ENCODE assay signal across 15 cellular contexts in the genomic region with DNA sequence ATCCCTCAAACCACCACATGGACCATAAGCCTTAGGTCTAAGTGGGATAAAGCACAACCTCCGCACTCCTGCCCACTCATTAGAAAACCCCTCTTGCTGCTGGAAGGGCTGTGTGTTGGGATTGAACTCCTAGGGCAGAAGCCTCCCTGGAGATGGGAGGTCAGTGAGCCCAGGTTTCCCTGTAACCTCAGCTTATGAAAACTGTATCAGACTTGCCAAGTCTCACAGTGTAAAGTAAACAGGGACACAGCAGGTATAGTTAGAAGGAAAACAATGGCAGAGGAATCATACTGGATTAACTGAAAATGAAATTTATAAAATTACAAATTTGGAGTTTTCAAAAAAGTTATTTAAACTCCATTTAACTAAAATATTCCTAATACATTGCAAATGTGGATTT. TPM values are rescaled to one million over a fixed set of nuclear protein-coding genes. Genes with fewer than 3 reads are reported as not detected.
DNase-seq lines count a peak whose midpoint lies in the region; ATAC-seq and TF ChIP-seq lines count a peak whose summit lies in the region.
"Had no signal": no experiment of that assay in that cellular context is flagged by ENCODE, and none has a peak within 500 bp of the region (broad histone marks: within the 10 kb centered on the region; RNA-seq: fewer than 3 reads in every experiment).

No MANE protein-coding gene starts in this region.

- H3K4me1 ChIP-seq in CD4-positive, CD25-positive, alpha-beta regulatory T cell (ENCODE audit: control insufficient read depth, insufficient read depth, low read length, poor library complexity, severe bottlenecking): peaks cover 6% of the 10 kb centered on the region
- H3K4me1 ChIP-seq: HAP-1 had no signal

- ATAC-seq in CD4-positive, CD25-positive, alpha-beta regulatory T cell (ENCODE audit: low read depth in 2 of 2): no peak
- ATAC-seq in CD4-positive, alpha-beta T cell (ENCODE audit: poor library complexity): no peak
- ATAC-seq in left lobe of liver: peak; percentile 60
- no peak for ATAC-seq in stimulated activated naive B cell treated with anti-CD40 and anti-IgM and Interleukin-4, amounts not matched to agents 10 μg/mL and 1 μg/mL and 100 μg/mL, for 72 hours (replicated peaks)

- no peak overlapping the region for H3K27ac ChIP-seq in CD4-positive, CD25-positive, alpha-beta regulatory T cell (ENCODE audit: insufficient read depth, low read length, poor library complexity, severe bottlenecking)
- no peak overlapping the region for H3K27ac ChIP-seq in CD4-positive, alpha-beta T cell (ENCODE audit: low read depth, low read length)

- H3K9me3 Mint-ChIP-seq in CD4-positive, CD25-positive, alpha-beta regulatory T cell: peaks cover 0 to 7% (median 2%) of the 10 kb centered on the region in 7 donors
- H3K9me3 Mint-ChIP-seq in CD4-positive, alpha-beta T cell: peaks cover 8% of the 10 kb centered on the region
- H3K9me3 Mint-ChIP-seq in stimulated activated naive B cell treated with anti-CD40 and anti-IgM and Interleukin-4, amounts not matched to agents 10 μg/mL and 1 μg/mL and 100 μg/mL, for 72 hours: peaks cover 5 to 6% of the 10 kb centered on the region in 2 donors
- H3K9me3 Mint-ChIP-seq: HFFc6 had no signal

- CTCF ChIA-PET in CD4-positive, alpha-beta T cell (lab: Charles Lee): no interaction called here

- POLR2A ChIA-PET in CD4-positive, alpha-beta T cell (lab: Charles Lee): no interaction called here

- peaks cover 12% of the 10 kb centered on the region for H3K36me3 ChIP-seq in CD4-positive, CD25-positive, alpha-beta regulatory T cell (ENCODE audit: control insufficient read depth, insufficient read depth, low read length)
- H3K36me3 ChIP-seq in MG63: no peaks in the 10 kb centered on the region
- H3K36me3 ChIP-seq: HAP-1 had no signal

- no peak overlapping the region for H3K4me3 Mint-ChIP-seq in CD4-positive, CD25-positive, alpha-beta regulatory T cell
- H3K4me3 Mint-ChIP-seq in CD4-positive, alpha-beta T cell: no peak overlapping the region
- no peak overlapping the region for H3K4me3 Mint-ChIP-seq in stimulated activated naive B cell treated with anti-CD40 and anti-IgM and Interleukin-4, amounts not matched to agents 10 μg/mL and 1 μg/mL and 100 μg/mL, for 72 hours
- H3K4me3 Mint-ChIP-seq: HFFc6 had no signal

- no peaks in the 10 kb centered on the region for H3K27me3 ChIP-seq in CD4-positive, CD25-positive, alpha-beta regulatory T cell (ENCODE audit: control insufficient read depth, insufficient read depth, low read length)
- H3K27me3 ChIP-seq in CD4-positive, alpha-beta T cell (ENCODE audit: control insufficient read depth, insufficient read depth, low read length): no peaks in the 10 kb centered on the region
- no peaks in the 10 kb centered on the region for H3K27me3 ChIP-seq in MG63

- H3K9me3 ChIP-seq in CD4-positive, CD25-positive, alpha-beta regulatory T cell (ENCODE audit: control insufficient read depth in 2 of 2, low read length in 2 of 2): peaks cover 0 to 6% of the 10 kb centered on the region in 2 experiments
- H3K9me3 ChIP-seq in CD4-positive, alpha-beta T cell (ENCODE audit: control insufficient read depth, low read length): peaks cover 9% of the 10 kb centered on the region
- H3K9me3 ChIP-seq in MG63: no peaks in the 10 kb centered on the region

- no peak overlapping the region for H3K4me3 ChIP-seq in CD4-positive, CD25-positive, alpha-beta regulatory T cell (ENCODE audit: low read depth, low read length)
- no peak overlapping the region for H3K4me3 ChIP-seq in MG63
- H3K4me3 ChIP-seq: HAP-1 had no signal

- DNase-seq in CD4-positive, CD25-positive, alpha-beta regulatory T cell: no peak
- DNase-seq in CD4-positive, alpha-beta T cell: no peak
- DNase-seq in left lobe of liver (ENCODE audit: low spot score): no peak
- DNase-seq in stimulated activated naive B cell treated with anti-CD40 and anti-IgM and Interleukin-4, amounts not matched to agents 10 μg/mL and 1 μg/mL and 100 μg/mL, for 72 hours: no peak
- no peak for DNase-seq in amygdala (lab: John Stamatoyannopoulos, UW)
- DNase-seq in MG63: no peak
- DNase-seq: C1 segment of cervical spinal cord; CD8-positive, alpha-beta memory T cell; DMS 273 treated with DMSO at 0.1 percent for 48 hours; DMS79; EL; GDM1; GOT3; HFFc6 had no signal

- no peaks in the 10 kb centered on the region for H3K27me3 Mint-ChIP-seq in CD4-positive, CD25-positive, alpha-beta regulatory T cell
- H3K27me3 Mint-ChIP-seq in CD4-positive, alpha-beta T cell: no peaks in the 10 kb centered on the region
- no peaks in the 10 kb centered on the region for H3K27me3 Mint-ChIP-seq in stimulated activated naive B cell treated with anti-CD40 and anti-IgM and Interleukin-4, amounts not matched to agents 10 μg/mL and 1 μg/mL and 100 μg/mL, for 72 hours
- H3K27me3 Mint-ChIP-seq: CD8-positive, alpha-beta memory T cell had no signal

- H3K4me1 Mint-ChIP-seq in CD4-positive, CD25-positive, alpha-beta regulatory T cell: peaks cover 34 to 55% (median 40%) of the 10 kb centered on the region in 4 donors
- H3K4me1 Mint-ChIP-seq in CD4-positive, alpha-beta T cell (ENCODE audit: low read depth): peaks cover 55% of the 10 kb centered on the region
- no peaks in the 10 kb centered on the region for H3K4me1 Mint-ChIP-seq in stimulated activated naive B cell treated with anti-CD40 and anti-IgM and Interleukin-4, amounts not matched to agents 10 μg/mL and 1 μg/mL and 100 μg/mL, for 72 hours

- intact Hi-C loops in CD4-positive, alpha-beta T cell (cut with DNase I, micrococcal nuclease): no loop called here

- H3K36me3 Mint-ChIP-seq in CD4-positive, CD25-positive, alpha-beta regulatory T cell: peaks cover 37% of the 10 kb centered on the region
- H3K36me3 Mint-ChIP-seq in CD4-positive, alpha-beta T cell (ENCODE audit: low read depth): peaks cover 80% of the 10 kb centered on the region
- H3K36me3 Mint-ChIP-seq in stimulated activated naive B cell treated with anti-CD40 and anti-IgM and Interleukin-4, amounts not matched to agents 10 μg/mL and 1 μg/mL and 100 μg/mL, for 72 hours: peaks cover 21% of the 10 kb centered on the region in 2 donors

- no peak for TF ChIP-seq CTCF in CD4-positive, alpha-beta T cell (IDR thresholded peaks at IDR 0.05)

- H3K27ac Mint-ChIP-seq in CD4-positive, CD25-positive, alpha-beta regulatory T cell: peak overlapping the region in 2 of 3 donors; percentile 25 to 52
- peak overlapping the region; percentile 62 for H3K27ac Mint-ChIP-seq in CD4-positive, alpha-beta T cell
- H3K27ac Mint-ChIP-seq in stimulated activated naive B cell treated with anti-CD40 and anti-IgM and Interleukin-4, amounts not matched to agents 10 μg/mL and 1 μg/mL and 100 μg/mL, for 72 hours: peak overlapping the region; percentile 27
- H3K27ac Mint-ChIP-seq: CD8-positive, alpha-beta memory T cell; HFFc6 had no signal

RNA-seq across cellular contexts. Expression of gene CASP6, which starts 29.9 kb away (rescaled TPM):
- total RNA-seq in CD4-positive, CD25-positive, alpha-beta regulatory T cell: 21.9 TPM
- 10 to 100 TPM; 64.5 to 88.4 (median 72.7) TPM for polyA plus RNA-seq in CD4-positive, CD25-positive, alpha-beta regulatory T cell
- total RNA-seq in CD4-positive, alpha-beta T cell: 1 to 10 TPM; 5.4 to 5.5 TPM
- total RNA-seq in left lobe of liver: 16.5 TPM
- total RNA-seq in MG63 (2014; rRNA removed; shearing (Covaris generic); ENCODE audit: low replicate concordance): 16.1 and 22.7 TPM in 2 replicates

RNA-seq across cellular contexts. Expression of gene PLA2G12A, which starts 56.6 kb away (rescaled TPM):
- 13.3 TPM for total RNA-seq in CD4-positive, CD25-positive, alpha-beta regulatory T cell
- polyA plus RNA-seq in CD4-positive, CD25-positive, alpha-beta regulatory T cell: 10 to 100 TPM; 36.3 to 48.4 (median 43.2) TPM
- 10 to 100 TPM in 1 of 2 experiments, 1 to 10 TPM in 1; 9.6 to 10.5 TPM for total RNA-seq in CD4-positive, alpha-beta T cell
- 38.9 TPM for total RNA-seq in left lobe of liver
- total RNA-seq in MG63 (2014; rRNA removed; shearing (Covaris generic); ENCODE audit: low replicate concordance): 10.9 and 11.0 TPM in 2 replicates
